ENCODE assay signal across 10 cellular contexts in the genomic region with DNA sequence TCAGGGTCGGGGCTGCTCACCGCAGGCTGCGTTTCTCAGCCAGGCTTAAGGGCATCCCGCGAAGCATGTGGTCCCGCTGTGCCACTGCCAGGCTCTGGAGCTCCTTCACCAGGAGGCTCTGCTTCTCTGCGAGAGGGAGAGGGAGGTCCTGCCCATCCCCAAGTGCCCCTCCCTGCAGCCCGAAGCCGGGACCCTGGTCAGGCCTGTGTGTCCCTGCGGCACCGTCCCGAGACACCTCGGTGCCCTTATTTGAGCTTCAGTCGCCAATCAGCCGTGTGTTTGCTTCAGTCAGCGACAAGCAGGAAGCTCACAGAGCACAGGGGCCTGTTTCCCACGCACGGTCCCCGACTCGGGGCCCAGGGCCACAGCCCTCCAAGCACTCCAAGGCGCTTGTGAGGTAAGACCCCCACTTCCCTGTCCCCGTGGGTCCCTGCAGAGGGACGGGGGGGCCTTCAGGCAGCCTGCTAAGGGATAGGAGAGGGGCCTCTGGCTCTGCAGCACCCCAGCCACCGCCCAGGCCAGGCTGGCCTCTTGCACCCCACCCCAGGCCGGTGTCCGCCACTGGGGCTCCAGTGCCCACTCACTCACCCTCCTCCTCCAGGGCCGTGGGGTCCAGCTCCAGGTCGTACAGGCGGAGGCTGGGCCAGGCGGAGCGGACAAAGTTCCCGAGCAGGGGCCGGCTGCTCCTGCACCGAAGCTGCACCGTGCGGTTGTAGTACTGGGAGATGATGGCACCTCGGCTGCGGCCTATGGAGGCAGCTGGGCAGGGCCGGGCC. TPM values are rescaled to one million over a fixed set of nuclear protein-coding genes. Genes with fewer than 3 reads are reported as not detected.
DNase-seq lines count a peak whose midpoint lies in the region; ATAC-seq, FAIRE-seq and TF ChIP-seq lines count a peak whose summit lies in the region.
"Had no signal": no experiment of that assay in that cellular context is flagged by ENCODE, and none has a peak within 500 bp of the region (broad histone marks: within the 10 kb centered on the region; RNA-seq: fewer than 3 reads in every experiment).

No MANE protein-coding gene starts in this region.

- peaks cover 47% of the 10 kb centered on the region for H3K36me3 Mint-ChIP-seq in activated CD8-positive, alpha-beta memory T cell treated with anti-CD3 and anti-CD28 coated beads, Interleukin-2, amount 10 ng/mL, durations not matched to agents 7 days and 5 days

- 74 to 87% methylated on average over 3 to 30 of the region's 39 CpGs for WGBS in upper lobe of left lung, 2 donors

- no peaks in the 10 kb centered on the region for H3K9me3 Mint-ChIP-seq in activated CD8-positive, alpha-beta memory T cell treated with anti-CD3 and anti-CD28 coated beads, Interleukin-2, amount 10 ng/mL, durations not matched to agents 7 days and 5 days (ENCODE audit: low read depth)

- peak overlapping the region; percentile 88 for H3K27ac Mint-ChIP-seq in activated CD8-positive, alpha-beta memory T cell treated with anti-CD3 and anti-CD28 coated beads, Interleukin-2, amount 10 ng/mL, durations not matched to agents 7 days and 5 days

- peak overlapping the region; percentile 88 for H3K4me3 Mint-ChIP-seq in activated CD8-positive, alpha-beta memory T cell treated with anti-CD3 and anti-CD28 coated beads, Interleukin-2, amount 10 ng/mL, durations not matched to agents 7 days and 5 days

- no peak for TF ChIP-seq EP300 in upper lobe of left lung (IDR thresholded peaks at IDR 0.05)

- FAIRE-seq in kidney (lab: Jason Lieb, UNC): no peak

- TF ChIP-seq POLR2A in upper lobe of left lung (IDR thresholded peaks at IDR 0.05): no peak

- H3K27ac ChIP-seq in kidney (ENCODE audit: low read depth in 2 of 2, low read length in 2 of 2) (no peak overlapping the region), upper lobe of left lung (peak overlapping the region; percentile 88 to 96 (median 90))

- peaks cover 0 to 5% of the 10 kb centered on the region in 2 donors for H3K36me3 ChIP-seq in kidney (ENCODE audit: control insufficient read depth in 1 of 2, insufficient read depth in 2 of 2, low read length in 2 of 2)
- H3K36me3 ChIP-seq in upper lobe of left lung: peaks cover 17 to 59% (median 54%) of the 10 kb centered on the region in 4 donors

- CTCF ChIA-PET in activated CD8-positive, alpha-beta memory T cell treated with anti-CD3 and anti-CD28 coated beads, Interleukin-2, amount 10 ng/mL, durations not matched to agents 7 days and 5 days (lab: Charles Lee): interaction anchor here (1.3 to 17.0 kb wide), 4 partner anchors 11 to 51 kb away, joined by 3 to 257 read pairs (median 92); no protein-coding TSS in a partner anchor

- no peaks in the 10 kb centered on the region for H3K27me3 ChIP-seq in upper lobe of left lung

- peaks cover 68% of the 10 kb centered on the region for H3K4me1 Mint-ChIP-seq in activated CD8-positive, alpha-beta memory T cell treated with anti-CD3 and anti-CD28 coated beads, Interleukin-2, amount 10 ng/mL, durations not matched to agents 7 days and 5 days

- H3K9me3 ChIP-seq in kidney (ENCODE audit: control insufficient read depth in 1 of 2, low read length in 2 of 2): no peaks in the 10 kb centered on the region
- no peaks in the 10 kb centered on the region for H3K9me3 ChIP-seq in upper lobe of left lung

- intact Hi-C loops in Right ventricle myocardium inferior (cut with DNase I) (loop anchor here (5.0 kb wide), 1 partner anchor 47 kb away; no protein-coding TSS in a partner anchor), cardiac septum (cut with DNase I) (no loop called here), kidney (cut with DNase I) (no loop called here)

- no peak for TF ChIP-seq CTCF in kidney (IDR thresholded peaks at IDR 0.05; ENCODE audit: borderline replicate concordance, extremely low read depth, insufficient read depth)
- no peak for TF ChIP-seq CTCF in upper lobe of left lung (IDR thresholded peaks at IDR 0.05)

- DNase-seq in Right ventricle myocardium inferior (ENCODE audit: missing footprints) (peak; percentile 75), cardiac septum (ENCODE audit: low spot score) (no peak), kidney (peak; percentile 67), upper lobe of left lung (peak in 1 of 2 donors; percentile 73), COLO668 (lab: John Stamatoyannopoulos, UW; ENCODE audit: unreplicated experiment) (no peak), AG08396 (ENCODE audit: low spot score) (no peak), NCI-H2081 treated with DMSO at 0.1 percent for 48 hours (lab: John Stamatoyannopoulos, UW) (no peak)
- peak; percentile 68 for DNase-seq in activated CD8-positive, alpha-beta memory T cell treated with anti-CD3 and anti-CD28 coated beads, Interleukin-2, amount 10 ng/mL, durations not matched to agents 7 days and 5 days
- DNase-seq: midbrain, NCI-H1417 treated with DMSO at 0.1 percent for 48 hours had no signal

- H3K9ac ChIP-seq in kidney (ENCODE audit: low read length in 2 of 2): no peak overlapping the region

- no peak for ATAC-seq in Right ventricle myocardium inferior
- no peak for ATAC-seq in activated CD8-positive, alpha-beta memory T cell treated with anti-CD3 and anti-CD28 coated beads, Interleukin-2, amount 10 ng/mL, durations not matched to agents 7 days and 5 days
- ATAC-seq in upper lobe of left lung (ENCODE audit: low FRiP score in 2 of 2): no peak

- H3K4me1 ChIP-seq in kidney (ENCODE audit: control insufficient read depth in 1 of 2, insufficient read depth in 1 of 2, low read depth in 1 of 2, low read length in 2 of 2) (peaks cover 0 to 15% of the 10 kb centered on the region in 2 donors), upper lobe of left lung (peaks cover 42 to 75% (median 64%) of the 10 kb centered on the region in 4 donors)

- no peaks in the 10 kb centered on the region for H3K27me3 Mint-ChIP-seq in activated CD8-positive, alpha-beta memory T cell treated with anti-CD3 and anti-CD28 coated beads, Interleukin-2, amount 10 ng/mL, durations not matched to agents 7 days and 5 days

- H3K4me3 ChIP-seq in kidney (ENCODE audit: low read length in 2 of 2): no peak overlapping the region
- H3K4me3 ChIP-seq in upper lobe of left lung: peak overlapping the region in 1 of 4 donors; percentile 5

RNA-seq across cellular contexts. Expression of a gene that starts 3.2 kb away (rescaled TPM):
- total RNA-seq in Right ventricle myocardium inferior (77.0 TPM), cardiac septum (80.1 TPM), kidney (115 TPM), upper lobe of left lung (100 to 1,000 TPM in 5 of 6 donors, 10 to 100 TPM in 1; 51.4 to 216 (median 195) TPM)
- total RNA-seq in activated CD8-positive, alpha-beta memory T cell treated with anti-CD3 and anti-CD28 coated beads, Interleukin-2, amount 10 ng/mL, durations not matched to agents 7 days and 5 days: 100 to 1,000 TPM; 347 to 431 TPM
- polyA plus RNA-seq in kidney (ENCODE audit: insufficient read depth, low read depth, low replicate concordance): 15.0 TPM

RNA-seq across cellular contexts. Expression of a gene that starts 5.2 kb away (rescaled TPM):
- total RNA-seq in Right ventricle myocardium inferior (4.3 TPM), cardiac septum (2.2 TPM), kidney (35.9 TPM), upper lobe of left lung (10 to 100 TPM; 10.8 to 65.0 (median 33.8) TPM)
- 100 to 1,000 TPM; 251 to 292 TPM for total RNA-seq in activated CD8-positive, alpha-beta memory T cell treated with anti-CD3 and anti-CD28 coated beads, Interleukin-2, amount 10 ng/mL, durations not matched to agents 7 days and 5 days
- 1.0 TPM for polyA plus RNA-seq in kidney (ENCODE audit: insufficient read depth, low read depth, low replicate concordance)

RNA-seq across cellular contexts. Expression of a gene that starts 20.9 kb away (rescaled TPM):
- total RNA-seq in Right ventricle myocardium inferior (not detected), cardiac septum (not detected), kidney (not detected), upper lobe of left lung (1 to 10 TPM in 1 of 6 donors, under 1 TPM in 2, not detected in 3; 0.46 to 1.1 (median 0.54) TPM)
- not detected for total RNA-seq in activated CD8-positive, alpha-beta memory T cell treated with anti-CD3 and anti-CD28 coated beads, Interleukin-2, amount 10 ng/mL, durations not matched to agents 7 days and 5 days
- polyA plus RNA-seq in kidney (ENCODE audit: insufficient read depth, low read depth, low replicate concordance): not detected

RNA-seq across cellular contexts. Expression of a gene that starts 43.1 kb away (rescaled TPM):
- 120 TPM for total RNA-seq in Right ventricle myocardium inferior
- 116 TPM for total RNA-seq in cardiac septum
- 10 to 100 TPM; 41.2 to 80.3 TPM for total RNA-seq in activated CD8-positive, alpha-beta memory T cell treated with anti-CD3 and anti-CD28 coated beads, Interleukin-2, amount 10 ng/mL, durations not matched to agents 7 days and 5 days
- 165 TPM for total RNA-seq in kidney
- polyA plus RNA-seq in kidney (ENCODE audit: insufficient read depth, low read depth, low replicate concordance): 149 TPM
- total RNA-seq in upper lobe of left lung: 100 to 1,000 TPM; 110 to 265 (median 179) TPM

Comparison
In these comparisons a context has a peak if more than half of its experiments do, and no peak if none do; other contexts are left out.
1. DNase-seq: peak in Right ventricle myocardium inferior (single experiment), activated CD8-positive, alpha-beta memory T cell treated with anti-CD3 and anti-CD28 coated beads, Interleukin-2, amount 10 ng/mL, durations not matched to agents 7 days and 5 days (single experiment) and kidney (single experiment); none in cardiac septum (single experiment), COLO668 (single experiment), AG08396 (single experiment) and NCI-H2081 treated with DMSO at 0.1 percent for 48 hours (single experiment).
2. H3K27ac ChIP-seq: peak in upper lobe of left lung (4 of 4); none in kidney (0 of 2).